12 cellular contexts compared by ENCODE assay signal in genomic region chr19:23440791-23441190, GRCh38. TPM values are rescaled to one million over a fixed set of nuclear protein-coding genes. Genes with fewer than 3 reads are reported as not detected.
DNase-seq lines count a peak whose midpoint lies in the region; ATAC-seq and TF ChIP-seq lines count a peak whose summit lies in the region.
"Had no signal": no experiment of that assay in that cellular context is flagged by ENCODE, and none has a peak within 500 bp of the region (broad histone marks: within the 10 kb centered on the region; RNA-seq: fewer than 3 reads in every experiment).

No MANE protein-coding gene starts in this region.

- no peak overlapping the region for H3K4ac ChIP-seq in H9 (ENCODE audit: low read depth, low read length)
- no peak overlapping the region for H3K4ac ChIP-seq in mesendoderm (ENCODE audit: low read depth, low read length)

- H3K4me1 ChIP-seq in H9 (ENCODE audit: insufficient read depth, low read length) (no peaks in the 10 kb centered on the region), mesendoderm (ENCODE audit: control insufficient read depth, low read depth, low read length) (no peaks in the 10 kb centered on the region)
- H3K4me1 ChIP-seq: BLaER1, body of pancreas had no signal

- H3K27me3 Mint-ChIP-seq in H9 (ENCODE audit: low read depth), result peaks cover 3% of the 10 kb centered on the region

- no peaks in the 10 kb centered on the region for H3K4me1 Mint-ChIP-seq in H9

- H3K4me3 ChIP-seq in mesendoderm (ENCODE audit: low read length), result no peak overlapping the region
- H3K4me3 ChIP-seq: BLaER1, body of pancreas had no signal

- H3K27ac ChIP-seq in H9 (ENCODE audit: insufficient read length, low read depth, low read length), result no peak overlapping the region
- no peak overlapping the region for H3K27ac ChIP-seq in mesendoderm (ENCODE audit: low read depth, low read length)
- H3K27ac ChIP-seq: BLaER1, body of pancreas had no signal

- no peak overlapping the region for H3K27ac Mint-ChIP-seq in H9

- no peaks in the 10 kb centered on the region for H3K27me3 ChIP-seq in H9 (ENCODE audit: insufficient read depth, low read length)
- no peaks in the 10 kb centered on the region for H3K27me3 ChIP-seq in mesendoderm (ENCODE audit: insufficient read depth, low read length, poor library complexity)
- H3K27me3 ChIP-seq: BLaER1, body of pancreas had no signal

- peaks cover 87 to 92% of the 10 kb centered on the region in 2 experiments for H3K9me3 Mint-ChIP-seq in H9

- H2BK12ac ChIP-seq in H9 (ENCODE audit: insufficient read length, low read depth, low read length), result no peak overlapping the region

- no peak overlapping the region for H3T11ph ChIP-seq in H9 (ENCODE audit: low read length)

- no peak overlapping the region for H2BK20ac ChIP-seq in H9 (ENCODE audit: low read depth, low read length, poor library complexity, severe bottlenecking)

- no peak overlapping the region for H3K4me3 Mint-ChIP-seq in H9

- no peak overlapping the region for H4K91ac ChIP-seq in H9 (ENCODE audit: insufficient read length, low read depth, low read length)

- H2AK5ac ChIP-seq in H9 (ENCODE audit: insufficient read length, low read length), result no peak overlapping the region
- H2AK5ac ChIP-seq in mesendoderm (ENCODE audit: low read length), result no peak overlapping the region

- H4K20me1 ChIP-seq in H9 (ENCODE audit: control insufficient read depth, insufficient read depth, insufficient read length), result no peaks in the 10 kb centered on the region
- H4K20me1 ChIP-seq: BLaER1 had no signal

- H4K8ac ChIP-seq in H9 (replicated peaks; ENCODE audit: insufficient read length, low read depth, low read length) (no peak overlapping the region), mesendoderm (ENCODE audit: low read depth, low read length) (no peak overlapping the region)

- WGBS in H9 (ENCODE audit: extremely low coverage, insufficient read length, low lambda C conversion rate), result no CpG with 5 or more reads among the region's 9 CpGs
- WGBS in mesendoderm (ENCODE audit: extremely low coverage, insufficient coverage, low lambda C conversion rate), result no CpG with 5 or more reads among the region's 9 CpGs

- no peak overlapping the region for H2BK120ac ChIP-seq in H9 (ENCODE audit: low read depth, low read length, poor library complexity, severe bottlenecking)
- no peak overlapping the region for H2BK120ac ChIP-seq in mesendoderm (ENCODE audit: low read depth, low read length)

- peaks cover 19 to 51% (median 37%) of the 10 kb centered on the region in 3 experiments for H3K36me3 Mint-ChIP-seq in H9 (ENCODE audit: insufficient read depth in 1 of 3, low read depth in 3 of 3)

- DNase-seq in NCI-H82 (lab: John Stamatoyannopoulos, UW) (peak; percentile 47), NCI-H82 treated with DMSO at 0.1 percent for 48 hours (lab: John Stamatoyannopoulos, UW; ENCODE audit: unreplicated experiment) (no peak), H9 (peak; percentile 46), mesendoderm (peak; percentile 41), ureter (ENCODE audit: low spot score) (no peak), NCI-H1930 (lab: John Stamatoyannopoulos, UW) (no peak)
- peak; percentile 5 to 16 for DNase-seq in activated CD4-positive, alpha-beta T cell treated with anti-CD3 and anti-CD28 coated beads, Interleukin-2, amount 50 U/mL, for 48 hours
- DNase-seq: body of pancreas, NCI-H2107, T-helper 9 cell had no signal

- H2AFZ ChIP-seq in H9 (ENCODE audit: low read length), result no peak overlapping the region

- H3K79me1 ChIP-seq in H9 (ENCODE audit: insufficient read depth, low read depth, low read length, poor library complexity, severe bottlenecking), result no peaks in the 10 kb centered on the region
- H3K79me1 ChIP-seq in mesendoderm (ENCODE audit: low read length), result no peaks in the 10 kb centered on the region

- no peak overlapping the region for H3K18ac ChIP-seq in H9 (ENCODE audit: insufficient read length, low read depth, low read length)
- no peak overlapping the region for H3K18ac ChIP-seq in mesendoderm (ENCODE audit: low read length)

- H3K23ac ChIP-seq in H9 (ENCODE audit: insufficient read length, low read depth, low read length), result no peak overlapping the region
- H3K23ac ChIP-seq in mesendoderm (ENCODE audit: low read length), result no peak overlapping the region

- H3K14ac ChIP-seq in H9 (ENCODE audit: insufficient read depth, low read length), result no peak overlapping the region

- peak; percentile 55 for TF ChIP-seq CTCF in H9 (conservative IDR thresholded peaks at IDR 0.05)

- H4K5ac ChIP-seq in H9 (ENCODE audit: insufficient read length, low read depth, low read length) (no peak overlapping the region), mesendoderm (ENCODE audit: low read length) (no peak overlapping the region)

- H3K79me2 ChIP-seq in H9 (ENCODE audit: insufficient read depth, low read length) (no peaks in the 10 kb centered on the region), mesendoderm (ENCODE audit: control insufficient read depth, insufficient read depth, low read length) (no peaks in the 10 kb centered on the region)

- no peak overlapping the region for H3K9ac ChIP-seq in H9 (ENCODE audit: extremely low read depth, insufficient read length, low read length)
- no peak overlapping the region for H3K9ac ChIP-seq in mesendoderm (ENCODE audit: low read length)
- H3K9ac ChIP-seq: BLaER1 had no signal

- ATAC-seq in GM21723 (IDR thresholded peaks at IDR 0.05; ENCODE audit: unreplicated experiment), result no peak
- ATAC-seq: body of pancreas had no signal

- peaks cover 66% of the 10 kb centered on the region for H3K9me3 ChIP-seq in H9 (ENCODE audit: control insufficient read depth, low read depth, low read length)
- H3K9me3 ChIP-seq: body of pancreas had no signal

- H3K36me3 ChIP-seq in mesendoderm (ENCODE audit: control insufficient read depth, insufficient read depth, low read length), result no peaks in the 10 kb centered on the region
- H3K36me3 ChIP-seq: BLaER1 had no signal

- H3K56ac ChIP-seq in H9 (ENCODE audit: insufficient read length, low read depth, low read length) (no peak overlapping the region), mesendoderm (ENCODE audit: low read length) (no peak overlapping the region)

- no peaks in the 10 kb centered on the region for H3K23me2 ChIP-seq in H9 (ENCODE audit: insufficient read length, low read depth, low read length, poor library complexity, severe bottlenecking)

- H2BK5ac ChIP-seq in H9 (ENCODE audit: insufficient read length, low read length), result no peak overlapping the region
- no peak overlapping the region for H2BK5ac ChIP-seq in mesendoderm (ENCODE audit: low read length)

- H2BK15ac ChIP-seq in H9 (ENCODE audit: low read depth, low read length) (no peak overlapping the region), mesendoderm (replicated peaks; ENCODE audit: low read depth) (no peak overlapping the region)

- H3K4me2 ChIP-seq in H9 (ENCODE audit: insufficient read depth, insufficient read length, low read length), result no peak overlapping the region
- no peak overlapping the region for H3K4me2 ChIP-seq in mesendoderm (ENCODE audit: low read length)
- H3K4me2 ChIP-seq: BLaER1 had no signal

RNA-seq across cellular contexts. Expression of gene ZNF91, which starts 45.5 kb away (rescaled TPM):
- total RNA-seq in H9 (2021) (41.5 and 43.5 TPM in 2 replicates), ureter (256 TPM)
- polyA plus RNA-seq in mesendoderm (2013, experiment 1 of 2), result 18.3 TPM
- polyA plus RNA-seq in mesendoderm (2013, experiment 2 of 2), result 18.2 TPM

Comparison
In these comparisons a context has a peak if more than half of its experiments do, and no peak if none do; other contexts are left out.
1. DNase-seq: peak in NCI-H82 (single experiment), H9 (single experiment), activated CD4-positive, alpha-beta T cell treated with anti-CD3 and anti-CD28 coated beads, Interleukin-2, amount 50 U/mL, for 48 hours (2 of 2) and mesendoderm (single experiment); none in NCI-H82 treated with DMSO at 0.1 percent for 48 hours (single experiment), ureter (single experiment) and NCI-H1930 (0 of 2).